In the genomic region with DNA sequence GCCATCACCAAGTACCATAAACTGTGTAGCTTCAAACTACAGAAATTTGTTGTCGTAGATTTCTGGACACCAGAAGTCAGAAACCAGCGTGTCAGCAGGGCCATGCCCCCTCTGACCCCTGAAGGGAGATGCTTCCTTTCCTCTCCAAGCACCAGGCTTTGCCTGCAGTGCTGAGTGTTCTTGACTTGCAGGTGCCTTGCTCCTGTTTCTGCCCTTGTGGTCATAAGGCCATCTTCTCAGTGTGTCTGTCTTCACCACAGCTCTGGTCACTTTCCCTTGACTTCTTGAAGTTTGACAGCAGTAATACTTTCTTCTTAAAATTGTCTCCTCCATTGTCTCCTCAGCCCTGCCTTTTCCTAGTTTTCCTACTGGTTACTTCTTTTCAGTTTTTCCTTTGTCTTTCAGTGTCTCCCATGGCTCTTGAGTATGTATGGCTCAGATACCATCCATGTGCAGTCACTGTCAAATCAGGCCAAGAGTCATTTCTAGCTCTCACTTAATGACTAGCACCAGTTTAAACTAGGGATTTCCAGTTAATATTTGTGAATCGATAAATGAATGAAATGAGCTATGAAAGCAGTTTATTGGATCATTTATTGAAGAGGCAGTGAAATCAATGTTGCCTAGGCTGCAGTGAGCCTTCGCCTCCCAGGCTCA, we compare ENCODE assay signal across 29 cellular contexts.
DNase-seq lines count a peak whose midpoint lies in the region; ATAC-seq and TF ChIP-seq lines count a peak whose summit lies in the region.
"Had no signal": no experiment of that assay in that cellular context is flagged by ENCODE, and none has a peak within 500 bp of the region (broad histone marks: within the 10 kb centered on the region; RNA-seq: fewer than 3 reads in every experiment).

No MANE protein-coding gene starts in this region.

- no peak overlapping the region for H2AFZ ChIP-seq in IMR-90 (replicated peaks; ENCODE audit: low read length, poor library complexity)

- no peak overlapping the region for H2BK5ac ChIP-seq in IMR-90 (ENCODE audit: low read depth, low read length, poor library complexity, severe bottlenecking)

- DNase-seq in activated T-cell treated with anti-CD3 and anti-CD28 coated beads, Interleukin-2, amount 50 U/mL, for 72 hours, result no peak
- DNase-seq in activated T-cell treated with anti-CD3 and anti-CD28 coated beads, Interleukin-2, amount 50 U/mL, for 48 hours, result no peak
- DNase-seq in IMR-90, result no peak
- no peak for DNase-seq in activated CD4-positive, alpha-beta memory T cell treated with anti-CD3 and anti-CD28 coated beads for 36 hours
- DNase-seq in naive thymus-derived CD4-positive, alpha-beta T cell, result no peak
- DNase-seq in activated naive CD8-positive, alpha-beta T cell treated with anti-CD3 and anti-CD28 coated beads for 36 hours, result no peak
- no peak for DNase-seq in NCI-H2107 (lab: John Stamatoyannopoulos, UW)
- DNase-seq in mucosa of descending colon, result no peak
- DNase-seq: activated CD4-positive, CD25-positive, alpha-beta regulatory T cell treated with anti-CD3 and anti-CD28 coated beads, Interleukin-2, amount 50 U/mL, for 72 hours; activated effector memory CD4-positive, alpha-beta T cell treated with Interleukin-2 at 50 U/mL for 16 hours; activated naive CD8-positive, alpha-beta T cell treated with anti-CD3 and anti-CD28 coated beads, Interleukin-2, amount 50 U/mL, for 24 hours; Caco-2; caudate nucleus; DMS53; effector CD8-positive, alpha-beta T cell; HCEC 1CT; hippocampal formation; lower lobe of right lung; NCI-H1436 treated with DMSO at 0.1 percent for 48 hours; NCI-H2081 treated with DMSO at 0.1 percent for 48 hours; NCI-H226; NCI-H526 treated with DMSO at 0.1 percent for 48 hours; Peyer's patch; stimulated activated CD4-positive, alpha-beta T cell treated with anti-CD3 and anti-CD28 coated beads, Interleukin-4, amount 100 ng/mL, for 24 hours; substantia nigra; upper lobe of left lung had no signal

- H4K8ac ChIP-seq in IMR-90 (ENCODE audit: low read depth in 2 of 2, low read length in 2 of 2), result no peak overlapping the region

- peaks cover 30 to 80% of the 10 kb centered on the region in 2 experiments for H3K79me1 ChIP-seq in IMR-90 (ENCODE audit: low read depth in 1 of 2, low read length in 2 of 2)

- dilution Hi-C loops in IMR-90 (cut with HindIII; ENCODE audit: low sequenced_read_pairs, unreplicated experiment), result no loop called here

- no peaks in the 10 kb centered on the region for H3K27me3 ChIP-seq in IMR-90 (ENCODE audit: control insufficient read depth, insufficient read depth, low read length)
- H3K27me3 ChIP-seq in naive thymus-derived CD4-positive, alpha-beta T cell (ENCODE audit: control insufficient read depth in 2 of 2, insufficient read depth in 2 of 2, low read length in 2 of 2), result no peaks in the 10 kb centered on the region
- H3K27me3 ChIP-seq: Peyer's patch, upper lobe of left lung had no signal

- H2BK15ac ChIP-seq in IMR-90 (ENCODE audit: low read depth, low read length), result no peak overlapping the region

- H3K9ac ChIP-seq in IMR-90 (ENCODE audit: low read depth, low read length), result no peak overlapping the region

- no peaks in the 10 kb centered on the region for H3K36me3 ChIP-seq in IMR-90 (ENCODE audit: control insufficient read depth, insufficient read depth, low read length)
- H3K36me3 ChIP-seq in naive thymus-derived CD4-positive, alpha-beta T cell (ENCODE audit: control insufficient read depth in 2 of 3, insufficient read depth in 3 of 3, low read length in 3 of 3), result no peaks in the 10 kb centered on the region
- no peaks in the 10 kb centered on the region for H3K36me3 ChIP-seq in mucosa of descending colon (ENCODE audit: low read depth)
- H3K36me3 ChIP-seq: lower lobe of right lung, Peyer's patch, upper lobe of left lung had no signal

- no peak overlapping the region for H3K18ac ChIP-seq in IMR-90 (ENCODE audit: low read depth, low read length)

- peak overlapping the region; percentile 47 for H3K27ac Mint-ChIP-seq in activated T-cell treated with anti-CD3 and anti-CD28 coated beads, Interleukin-2, amount 50 U/mL, for 72 hours
- peak overlapping the region; percentile 85 for H3K27ac Mint-ChIP-seq in activated CD4-positive, alpha-beta memory T cell treated with anti-CD3 and anti-CD28 coated beads for 36 hours
- peak overlapping the region in 8 of 9 donors; percentile 7 to 78 (median 70) for H3K27ac Mint-ChIP-seq in naive thymus-derived CD4-positive, alpha-beta T cell
- no peak overlapping the region for H3K27ac Mint-ChIP-seq in activated naive CD8-positive, alpha-beta T cell treated with anti-CD3 and anti-CD28 coated beads for 36 hours
- H3K27ac Mint-ChIP-seq: nephron had no signal

- H3K4ac ChIP-seq in IMR-90 (ENCODE audit: low read depth, low read length), result no peak overlapping the region

- no peaks in the 10 kb centered on the region for H3K9me3 Mint-ChIP-seq in activated T-cell treated with anti-CD3 and anti-CD28 coated beads, Interleukin-2, amount 50 U/mL, for 72 hours
- no peaks in the 10 kb centered on the region for H3K9me3 Mint-ChIP-seq in activated CD4-positive, alpha-beta memory T cell treated with anti-CD3 and anti-CD28 coated beads for 36 hours
- H3K9me3 Mint-ChIP-seq in naive thymus-derived CD4-positive, alpha-beta T cell, result no peaks in the 10 kb centered on the region
- H3K9me3 Mint-ChIP-seq in activated naive CD8-positive, alpha-beta T cell treated with anti-CD3 and anti-CD28 coated beads for 36 hours, result no peaks in the 10 kb centered on the region
- H3K9me3 Mint-ChIP-seq: activated naive CD8-positive, alpha-beta T cell treated with anti-CD3 and anti-CD28 coated beads, Interleukin-2, amount 50 U/mL, for 24 hours; nephron had no signal

- no peak overlapping the region; the same call in 1 of the 2 replicates for H3K14ac ChIP-seq in IMR-90 (replicated peaks; ENCODE audit: low read depth, low read length)

- peaks cover 2 to 6% of the 10 kb centered on the region in 2 donors for H3K36me3 Mint-ChIP-seq in activated T-cell treated with anti-CD3 and anti-CD28 coated beads, Interleukin-2, amount 50 U/mL, for 72 hours (ENCODE audit: insufficient read depth in 2 of 2)
- peaks cover 17% of the 10 kb centered on the region for H3K36me3 Mint-ChIP-seq in activated CD4-positive, alpha-beta memory T cell treated with anti-CD3 and anti-CD28 coated beads for 36 hours
- H3K36me3 Mint-ChIP-seq in naive thymus-derived CD4-positive, alpha-beta T cell, result peaks cover 0 to 30% (median 0%) of the 10 kb centered on the region in 5 donors
- H3K36me3 Mint-ChIP-seq in activated naive CD8-positive, alpha-beta T cell treated with anti-CD3 and anti-CD28 coated beads for 36 hours, result peaks cover 8% of the 10 kb centered on the region

- no peaks in the 10 kb centered on the region for H3K9me3 ChIP-seq in IMR-90 (ENCODE audit: control insufficient read depth, insufficient read depth, low read length)
- no peaks in the 10 kb centered on the region for H3K9me3 ChIP-seq in naive thymus-derived CD4-positive, alpha-beta T cell (ENCODE audit: control insufficient read depth in 2 of 3, low read length in 3 of 3)
- H3K9me3 ChIP-seq in mucosa of descending colon, result no peaks in the 10 kb centered on the region
- H3K9me3 ChIP-seq: Caco-2, lower lobe of right lung, Peyer's patch, upper lobe of left lung had no signal

- CTCF ChIA-PET in IMR-90 (lab: Yijun Ruan, JAX), result interaction anchor here (1.9 kb wide), 1 partner anchor 9 kb away, joined by 4 read pairs; no protein-coding TSS in a partner anchor
- CTCF ChIA-PET in activated CD4-positive, alpha-beta memory T cell treated with anti-CD3 and anti-CD28 coated beads for 36 hours (lab: Charles Lee), result interaction anchor here (0.8 to 2.7 kb wide), 4 partner anchors 9 to 15 kb away, joined by 4 to 28 read pairs (median 16); no protein-coding TSS in a partner anchor
- CTCF ChIA-PET in naive thymus-derived CD4-positive, alpha-beta T cell (lab: Charles Lee), result interaction anchor here (0.5 to 3.9 kb wide), 2 partner anchors 9 to 206 kb away, joined by 5 to 18 read pairs; no protein-coding TSS in a partner anchor

- H3K4me3 ChIP-seq in IMR-90 (ENCODE audit: insufficient read depth, low read depth, low read length), result no peak overlapping the region
- H3K4me3 ChIP-seq in naive thymus-derived CD4-positive, alpha-beta T cell (ENCODE audit: low read length), result no peak overlapping the region
- H3K4me3 ChIP-seq in mucosa of descending colon, result no peak overlapping the region
- H3K4me3 ChIP-seq: coronary artery, lower lobe of right lung, Peyer's patch, upper lobe of left lung had no signal

- peaks cover 79% of the 10 kb centered on the region for H3K4me1 Mint-ChIP-seq in activated T-cell treated with anti-CD3 and anti-CD28 coated beads, Interleukin-2, amount 50 U/mL, for 72 hours (ENCODE audit: low read depth)
- H3K4me1 Mint-ChIP-seq in activated CD4-positive, alpha-beta memory T cell treated with anti-CD3 and anti-CD28 coated beads for 36 hours (ENCODE audit: low read depth), result peaks cover 83% of the 10 kb centered on the region
- H3K4me1 Mint-ChIP-seq in naive thymus-derived CD4-positive, alpha-beta T cell, result peaks cover 44 to 86% (median 77%) of the 10 kb centered on the region in 7 donors
- H3K4me1 Mint-ChIP-seq in activated naive CD8-positive, alpha-beta T cell treated with anti-CD3 and anti-CD28 coated beads for 36 hours, result peaks cover 48% of the 10 kb centered on the region

- BruUV-seq in IMR-90 (replicated peaks; lab: Mats Ljungman, UMichigan), result no TSS peak

- H3K9me1 ChIP-seq in IMR-90 (ENCODE audit: insufficient read depth, low read length), result peaks cover 18% of the 10 kb centered on the region

- POLR2A ChIA-PET in IMR-90 (lab: Charles Lee; ENCODE audit: unreplicated experiment), result no interaction called here
- POLR2A ChIA-PET in activated CD4-positive, alpha-beta memory T cell treated with anti-CD3 and anti-CD28 coated beads for 36 hours (lab: Charles Lee), result interaction anchor here (0.6 to 7.2 kb wide), 4 partner anchors 9 to 17 kb away, joined by 3 to 70 read pairs (median 6); no protein-coding TSS in a partner anchor
- POLR2A ChIA-PET in naive thymus-derived CD4-positive, alpha-beta T cell (lab: Charles Lee), result interaction anchor here (1.0 to 1.2 kb wide), 2 partner anchors 9 to 24 kb away, joined by 3 to 4 read pairs; no protein-coding TSS in a partner anchor

- in situ Hi-C loops in IMR-90 (cut with MboI; ENCODE audit: low sequenced_read_pairs), result no loop called here

- H3K27ac ChIP-seq in IMR-90 (ENCODE audit: insufficient read depth, low read length), result no peak overlapping the region
- no peak overlapping the region for H3K27ac ChIP-seq in naive thymus-derived CD4-positive, alpha-beta T cell (ENCODE audit: low read depth, low read length)
- H3K27ac ChIP-seq: coronary artery, epithelial cell of prostate, lower lobe of right lung had no signal

- H3K27me3 Mint-ChIP-seq in activated T-cell treated with anti-CD3 and anti-CD28 coated beads, Interleukin-2, amount 50 U/mL, for 72 hours (ENCODE audit: low read depth), result no peaks in the 10 kb centered on the region
- H3K27me3 Mint-ChIP-seq in activated CD4-positive, alpha-beta memory T cell treated with anti-CD3 and anti-CD28 coated beads for 36 hours, result no peaks in the 10 kb centered on the region
- no peaks in the 10 kb centered on the region for H3K27me3 Mint-ChIP-seq in naive thymus-derived CD4-positive, alpha-beta T cell
- H3K27me3 Mint-ChIP-seq in activated naive CD8-positive, alpha-beta T cell treated with anti-CD3 and anti-CD28 coated beads for 36 hours, result no peaks in the 10 kb centered on the region
- H3K27me3 Mint-ChIP-seq: activated naive CD8-positive, alpha-beta T cell treated with anti-CD3 and anti-CD28 coated beads, Interleukin-2, amount 50 U/mL, for 24 hours had no signal

- TF ChIP-seq POLR2A in IMR-90 (IDR thresholded peaks at IDR 0.05; ENCODE audit: low read depth, low read length), result no peak

- H3K4me3 Mint-ChIP-seq in activated T-cell treated with anti-CD3 and anti-CD28 coated beads, Interleukin-2, amount 50 U/mL, for 72 hours, result peak overlapping the region; percentile 27 to 83
- H3K4me3 Mint-ChIP-seq in activated CD4-positive, alpha-beta memory T cell treated with anti-CD3 and anti-CD28 coated beads for 36 hours, result peak overlapping the region; percentile 25
- H3K4me3 Mint-ChIP-seq in naive thymus-derived CD4-positive, alpha-beta T cell, result peak overlapping the region in 6 of 10 donors; percentile 7 to 51 (median 16)
- H3K4me3 Mint-ChIP-seq in activated naive CD8-positive, alpha-beta T cell treated with anti-CD3 and anti-CD28 coated beads for 36 hours, result no peak overlapping the region
- H3K4me3 Mint-ChIP-seq: activated naive CD8-positive, alpha-beta T cell treated with anti-CD3 and anti-CD28 coated beads, Interleukin-2, amount 50 U/mL, for 24 hours; nephron had no signal

- H2BK20ac ChIP-seq in IMR-90 (ENCODE audit: low read depth, low read length), result no peak overlapping the region

- no peak overlapping the region for H4K91ac ChIP-seq in IMR-90 (ENCODE audit: insufficient read depth, low read depth, low read length)

- peaks cover 11% of the 10 kb centered on the region for H3K4me1 ChIP-seq in IMR-90 (ENCODE audit: control insufficient read depth, insufficient read depth, low read length)
- peaks cover 22 to 23% of the 10 kb centered on the region in 2 donors for H3K4me1 ChIP-seq in naive thymus-derived CD4-positive, alpha-beta T cell (ENCODE audit: control insufficient read depth in 2 of 2, insufficient read depth in 2 of 2, low read length in 2 of 2)
- peaks cover 19% of the 10 kb centered on the region for H3K4me1 ChIP-seq in mucosa of descending colon (ENCODE audit: low read depth)

- intact Hi-C loops in IMR-90 (cut with micrococcal nuclease) (no loop called here), mucosa of descending colon (cut with DNase I, micrococcal nuclease) (no loop called here)
- intact Hi-C loops in activated CD4-positive, alpha-beta memory T cell treated with anti-CD3 and anti-CD28 coated beads for 36 hours (cut with micrococcal nuclease), result loop anchor here (1.0 to 5.0 kb wide), 3 partner anchors 8 to 36 kb away; no protein-coding TSS in a partner anchor
- intact Hi-C loops in naive thymus-derived CD4-positive, alpha-beta T cell (cut with micrococcal nuclease), result loop anchor here in 1 of 2 donors (1.0 to 2.0 kb wide), 2 partner anchors 9 to 15 kb away; no protein-coding TSS in a partner anchor

- H3K56ac ChIP-seq in IMR-90 (ENCODE audit: extremely low read depth, insufficient read depth, low read length), result no peak overlapping the region

- TF ChIP-seq RAD21 in IMR-90 (IDR thresholded peaks at IDR 0.05; ENCODE audit: low read length), result no peak

- no peak overlapping the region for H3K4me2 ChIP-seq in IMR-90 (ENCODE audit: low read depth, low read length)

- no CpG with 5 or more reads among the region's 4 CpGs for WGBS in IMR-90 (ENCODE audit: extremely low coverage in 2 of 2, insufficient read length in 1 of 2), 2 experiments

- H4K20me1 ChIP-seq in IMR-90 (ENCODE audit: insufficient read depth, low read length), result peaks cover 41% of the 10 kb centered on the region

- no peak overlapping the region for H2AK5ac ChIP-seq in IMR-90 (ENCODE audit: low read depth, low read length)

- TF ChIP-seq CTCF in IMR-90 (conservative IDR thresholded peaks at IDR 0.05; ENCODE audit: low read depth, low read length) (no peak), mucosa of descending colon (IDR thresholded peaks at IDR 0.05) (no peak)

- no peak for ATAC-seq in activated T-cell treated with anti-CD3 and anti-CD28 coated beads, Interleukin-2, amount 50 U/mL, for 72 hours (replicated peaks in 1 of 2)
- ATAC-seq in IMR-90 (ENCODE audit: low read depth), result no peak
- ATAC-seq in naive thymus-derived CD4-positive, alpha-beta T cell, result no peak
- ATAC-seq in mucosa of descending colon, result no peak
- ATAC-seq: activated naive CD8-positive, alpha-beta T cell treated with anti-CD3 and anti-CD28 coated beads, Interleukin-2, amount 50 U/mL, for 24 hours; lower lobe of right lung had no signal

- no peak overlapping the region for H2BK120ac ChIP-seq in IMR-90 (ENCODE audit: low read depth, low read length)

- no peak overlapping the region for H2AK9ac ChIP-seq in IMR-90 (replicated peaks; ENCODE audit: low read depth, low read length, poor library complexity)

- H3K23ac ChIP-seq in IMR-90 (ENCODE audit: low read depth, low read length), result 0 out of 2 replicates have a peak overlapping the region, but pooled peaks have one; percentile 22

- H4K5ac ChIP-seq in IMR-90 (ENCODE audit: low read depth, low read length), result no peak overlapping the region
